In genomic region chr1:44035726-44036408, GRCh38 we compare ENCODE assay signal across 10 cellular contexts. TPM values are rescaled to one million over a fixed set of nuclear protein-coding genes. Genes with fewer than 3 reads are reported as not detected.
DNase-seq lines count a peak whose midpoint lies in the region; ATAC-seq and TF ChIP-seq lines count a peak whose summit lies in the region.
"Had no signal": no experiment of that assay in that cellular context is flagged by ENCODE, and none has a peak within 500 bp of the region (broad histone marks: within the 10 kb centered on the region; RNA-seq: fewer than 3 reads in every experiment).

No MANE protein-coding gene starts in this region.

- H3K36me3 ChIP-seq in lower lobe of right lung (no peaks in the 10 kb centered on the region), upper lobe of right lung (no peaks in the 10 kb centered on the region)
- H3K36me3 ChIP-seq in CD8-positive, alpha-beta T cell (ENCODE audit: insufficient read depth, low read length): no peaks in the 10 kb centered on the region

- H3K36me3 Mint-ChIP-seq in CD8-positive, alpha-beta T cell: no peaks in the 10 kb centered on the region
- H3K36me3 Mint-ChIP-seq: immature natural killer cell had no signal

- no peak overlapping the region for H3K27ac Mint-ChIP-seq in CD8-positive, alpha-beta T cell

- H3K27me3 Mint-ChIP-seq in CD8-positive, alpha-beta T cell (ENCODE audit: low read depth): no peaks in the 10 kb centered on the region

- intact Hi-C loops in lower lobe of right lung (cut with DNase I) (no loop called here), upper lobe of right lung (cut with DNase I) (loop anchor here (5.0 kb wide), 1 partner anchor 34 kb away; no protein-coding TSS in a partner anchor)
- intact Hi-C loops in CD8-positive, alpha-beta T cell (cut with DNase I, micrococcal nuclease): loop anchor here (1.0 to 10.0 kb wide), 6 partner anchors 31 to 861 kb away; partner anchors contain the start of genes ARTN (in 1 of the 2), CFAP57 (in 1 of the 2), EBNA1BP2 (in 1 of the 2) and ERI3 (in 1 of the 2)

- H3K27ac ChIP-seq in caudate nucleus (ENCODE audit: low read depth, low read length) (peak overlapping the region; percentile 86), lower lobe of right lung (peak overlapping the region; percentile 36), upper lobe of right lung (peak overlapping the region; percentile 58)
- no peak overlapping the region for H3K27ac ChIP-seq in CD8-positive, alpha-beta T cell (ENCODE audit: low read depth, low read length)
- H3K27ac ChIP-seq: 22Rv1 had no signal

- CTCF ChIA-PET in CD8-positive, alpha-beta T cell (lab: Charles Lee): interaction anchor here (0.7 to 18.6 kb wide), 20 partner anchors 8 to 668 kb away, joined by 3 to 337 read pairs (median 5); partner anchors contain the start of gene ATP6V0B

- ATAC-seq in lower lobe of right lung (peak in 1 of 2 donors; percentile 20), upper lobe of right lung (no peak)
- ATAC-seq in CD8-positive, alpha-beta T cell: no peak

- POLR2A ChIA-PET in CD8-positive, alpha-beta T cell (lab: Charles Lee): interaction anchor here (0.9 to 1.3 kb wide), 2 partner anchors 25 to 28 kb away, joined by 3 read pairs; no protein-coding TSS in a partner anchor

- H3K9me3 ChIP-seq in lower lobe of right lung (no peaks in the 10 kb centered on the region), upper lobe of right lung (no peaks in the 10 kb centered on the region)
- no peaks in the 10 kb centered on the region for H3K9me3 ChIP-seq in CD8-positive, alpha-beta T cell (ENCODE audit: low read length)

- peaks cover 35% of the 10 kb centered on the region for H3K4me1 ChIP-seq in lower lobe of right lung
- H3K4me1 ChIP-seq in upper lobe of right lung: peaks cover 20% of the 10 kb centered on the region
- H3K4me1 ChIP-seq in CD8-positive, alpha-beta T cell (ENCODE audit: insufficient read depth, low read length): peaks cover 6% of the 10 kb centered on the region

- H3K4me3 Mint-ChIP-seq in CD8-positive, alpha-beta T cell: no peak overlapping the region
- H3K4me3 Mint-ChIP-seq: immature natural killer cell had no signal

- DNase-seq in NCI-H524 (lab: John Stamatoyannopoulos, UW): peak; percentile 48 to 80
- no peak for DNase-seq in NCI-H524 treated with DMSO at 0.1 percent for 48 hours (lab: John Stamatoyannopoulos, UW)
- peak in 4 of 61 donors; percentile 20 to 69 (median 38) for DNase-seq in caudate nucleus (lab: John Stamatoyannopoulos, UW)
- no peak for DNase-seq in lower lobe of right lung
- DNase-seq in upper lobe of right lung: no peak
- no peak for DNase-seq in GM19238 (ENCODE audit: insufficient read length, low spot score)
- DNase-seq in CD8-positive, alpha-beta T cell: no peak
- no peak for DNase-seq in NCI-H1092 treated with DMSO at 0.1 percent for 48 hours (lab: John Stamatoyannopoulos, UW)

- TF ChIP-seq CTCF in lower lobe of right lung (IDR thresholded peaks at IDR 0.05) (no peak), upper lobe of right lung (IDR thresholded peaks at IDR 0.05) (no peak)
- no peak for TF ChIP-seq CTCF in CD8-positive, alpha-beta T cell (IDR thresholded peaks at IDR 0.05)

- H3K27me3 ChIP-seq in lower lobe of right lung (ENCODE audit: low read depth) (no peaks in the 10 kb centered on the region), upper lobe of right lung (no peaks in the 10 kb centered on the region)
- H3K27me3 ChIP-seq in CD8-positive, alpha-beta T cell (ENCODE audit: insufficient read depth, low read length): no peaks in the 10 kb centered on the region

- H3K4me1 Mint-ChIP-seq in CD8-positive, alpha-beta T cell (ENCODE audit: low read depth): peaks cover 7% of the 10 kb centered on the region

- H3K4me3 ChIP-seq in lower lobe of right lung (no peak overlapping the region), upper lobe of right lung (no peak overlapping the region)
- H3K4me3 ChIP-seq in CD8-positive, alpha-beta T cell (ENCODE audit: low read depth, low read length): no peak overlapping the region

- no peaks in the 10 kb centered on the region for H3K9me3 Mint-ChIP-seq in CD8-positive, alpha-beta T cell
- H3K9me3 Mint-ChIP-seq: immature natural killer cell had no signal

RNA-seq across cellular contexts. Expression of gene SLC6A9, which starts 4.6 kb away (rescaled TPM):
- total RNA-seq in lower lobe of right lung: 24.2 TPM
- 19.2 TPM for total RNA-seq in upper lobe of right lung
- total RNA-seq in CD8-positive, alpha-beta T cell: not detected

RNA-seq across cellular contexts. Expression of gene CCDC24, which starts 44.5 kb away (rescaled TPM):
- total RNA-seq in lower lobe of right lung (10.7 TPM), upper lobe of right lung (5.3 TPM)
- total RNA-seq in CD8-positive, alpha-beta T cell: under 1 TPM; 0.33 to 0.71 TPM

RNA-seq across cellular contexts. Expression of gene B4GALT2, which starts 56.9 kb away (rescaled TPM):
- total RNA-seq in lower lobe of right lung (17.3 TPM), upper lobe of right lung (23.8 TPM)
- under 1 TPM; 0.42 to 0.71 TPM for total RNA-seq in CD8-positive, alpha-beta T cell

Comparison
In these comparisons a context has a peak if more than half of its experiments do, and no peak if none do; other contexts are left out.
1. DNase-seq: peak in NCI-H524 (2 of 2); none in NCI-H524 treated with DMSO at 0.1 percent for 48 hours (single experiment), lower lobe of right lung (single experiment), upper lobe of right lung (single experiment), GM19238 (single experiment), CD8-positive, alpha-beta T cell (0 of 7) and NCI-H1092 treated with DMSO at 0.1 percent for 48 hours (single experiment).
2. RNA of gene SLC6A9, which starts 4.6 kb away (total RNA-seq): 24.2 TPM in lower lobe of right lung (single experiment) and 19.2 TPM in upper lobe of right lung (single experiment); not detected in CD8-positive, alpha-beta T cell; every median in the first group is over 10 times any median in the second.
3. RNA of gene B4GALT2, which starts 56.9 kb away (total RNA-seq): 23.8 TPM in upper lobe of right lung (single experiment) and 17.3 TPM in lower lobe of right lung (single experiment); 0.42 to 0.71 TPM in CD8-positive, alpha-beta T cell; every median in the first group is over 10 times any median in the second.